14 cellular contexts compared by ENCODE assay signal in genomic region chr19:54495284-54495683, GRCh38. TPM values are rescaled to one million over a fixed set of nuclear protein-coding genes. Genes with fewer than 3 reads are reported as not detected.
"Had no signal": no experiment of that assay in that cellular context is flagged by ENCODE, and none has a peak within 500 bp of the region (broad histone marks: within the 10 kb centered on the region; RNA-seq: fewer than 3 reads in every experiment).

No MANE protein-coding gene starts in this region.

RNA-seq across cellular contexts. Expression of gene LAIR2, which starts 7.3 kb away (rescaled TPM):
- total RNA-seq: dermis blood vessel endothelial cell, endodermal cell, esophagus mucosa, esophagus squamous epithelium, gastrocnemius medialis, glomerular endothelial cell, kidney epithelial cell, left ventricle myocardium superior, lower leg skin, lung microvascular endothelial cell, mucosa of gallbladder had no signal
- polyA plus RNA-seq: heart right ventricle, keratinocyte had no signal

RNA-seq across cellular contexts. Expression of gene CDC42EP5, which starts 22.2 kb away (rescaled TPM):
- total RNA-seq: mononuclear cell had no signal
